Comparison of ENCODE assay signal across 8 cellular contexts in the genomic region with DNA sequence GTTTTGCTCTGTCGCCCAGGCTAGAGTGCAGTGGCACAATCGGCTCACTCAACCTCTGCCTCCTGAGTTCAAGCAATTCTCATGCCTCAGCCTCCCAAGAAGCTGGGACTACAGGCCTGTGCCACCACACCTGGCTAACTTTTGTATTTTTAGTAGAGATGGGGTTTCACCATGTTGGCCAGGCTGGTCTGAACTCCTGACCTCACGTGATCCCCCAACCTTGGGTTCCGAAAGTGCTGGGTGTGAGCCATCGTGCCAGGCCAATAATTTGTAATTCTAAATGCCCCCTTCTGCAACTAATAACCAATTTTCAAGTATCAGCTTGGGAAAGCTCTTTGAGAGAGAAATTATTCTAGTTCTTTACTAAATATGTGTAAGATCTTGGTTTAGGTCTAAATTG. TPM values are rescaled to one million over a fixed set of nuclear protein-coding genes. Genes with fewer than 3 reads are reported as not detected.
DNase-seq lines count a peak whose midpoint lies in the region; ATAC-seq lines count a peak whose summit lies in the region.
"Not testable (repeated sequence)": the region's sequence is repeated elsewhere in the genome, so short reads cannot be mapped to it uniquely, and the experiment has no call there.

No MANE protein-coding gene starts in this region.

- H3K9me3 Mint-ChIP-seq in IgD-negative memory B cell; T-helper 1 cell treated with Interleukin-12 subunit alpha and Interleukin-12 subunit beta and Interleukin-4 antibody, amounts not matched to agents 30 μg/mL and 1 μg/mL, for 36 hours; activated CD4-positive, alpha-beta memory T cell treated with anti-CD3 and anti-CD28 coated beads, Interleukin-2, amount 10 ng/mL, durations not matched to agents 7 days and 5 days; activated naive CD4-positive, alpha-beta T cell treated with anti-CD3 and anti-CD28 coated beads, Interleukin-2, amount 10 ng/mL, durations not matched to agents 7 days and 5 days; central memory CD8-positive, alpha-beta T cell; natural killer cell treated with Interleukin-12 subunit alpha and Interleukin-12 subunit beta and Interleukin-15 and Interleukin-18, amount 100 ng/mL, for 72 hours; stimulated activated naive CD8-positive, alpha-beta T cell treated with anti-CD3 and anti-CD28 coated beads, Interleukin-15, Interleukin-2, amounts not matched to agents 100 ng/mL and 50 ng/mL, for 24 hours: not testable (repeated sequence)

- H3K27me3 ChIP-seq in BLaER1 treated with 17β-estradiol and CSF1 and Interleukin-3, amounts not matched to agents 10 nM and 100 nM, result not testable (repeated sequence)

- H3K9me3 ChIP-seq in BLaER1 treated with 17β-estradiol and CSF1 and Interleukin-3, amounts not matched to agents 10 nM and 100 nM (replicated peaks in 1 of 11), result peaks cover 0 to 12% (median 10%) of the 10 kb centered on the region in 11 experiments; a peak in 16 of 22 replicates

- H3K27ac ChIP-seq in BLaER1 treated with 17β-estradiol and CSF1 and Interleukin-3, amounts not matched to agents 10 nM and 100 nM, result not testable (repeated sequence)

- POLR2A ChIA-PET in activated CD4-positive, alpha-beta memory T cell treated with anti-CD3 and anti-CD28 coated beads, Interleukin-2, amount 10 ng/mL, durations not matched to agents 7 days and 5 days (lab: Charles Lee), result interaction anchor here (0.7 to 1.0 kb wide), 2 partner anchors 169 to 452 kb away, joined by 3 to 5 read pairs; partner anchors contain the start of gene PISD

- peak overlapping the region in 3 of 4 donors; percentile 87 to 91 (median 90) for H3K4me3 Mint-ChIP-seq in IgD-negative memory B cell
- peak overlapping the region; percentile 59 for H3K4me3 Mint-ChIP-seq in T-helper 1 cell treated with Interleukin-12 subunit alpha and Interleukin-12 subunit beta and Interleukin-4 antibody, amounts not matched to agents 30 μg/mL and 1 μg/mL, for 36 hours
- H3K4me3 Mint-ChIP-seq in activated CD4-positive, alpha-beta memory T cell treated with anti-CD3 and anti-CD28 coated beads, Interleukin-2, amount 10 ng/mL, durations not matched to agents 7 days and 5 days, result peak overlapping the region; percentile 48
- not testable (repeated sequence) for H3K4me3 Mint-ChIP-seq in activated naive CD4-positive, alpha-beta T cell treated with anti-CD3 and anti-CD28 coated beads, Interleukin-2, amount 10 ng/mL, durations not matched to agents 7 days and 5 days; central memory CD8-positive, alpha-beta T cell; stimulated activated naive CD8-positive, alpha-beta T cell treated with anti-CD3 and anti-CD28 coated beads, Interleukin-15, Interleukin-2, amounts not matched to agents 100 ng/mL and 50 ng/mL, for 24 hours
- peak overlapping the region; percentile 21 for H3K4me3 Mint-ChIP-seq in natural killer cell treated with Interleukin-12 subunit alpha and Interleukin-12 subunit beta and Interleukin-15 and Interleukin-18, amount 100 ng/mL, for 72 hours

- H3K9ac ChIP-seq in BLaER1 treated with 17β-estradiol and CSF1 and Interleukin-3, amounts not matched to agents 10 nM and 100 nM, result not testable (repeated sequence)

- not testable (repeated sequence) for DNase-seq in activated CD4-positive, alpha-beta memory T cell treated with anti-CD3 and anti-CD28 coated beads, Interleukin-2, amount 10 ng/mL, durations not matched to agents 7 days and 5 days; activated naive CD4-positive, alpha-beta T cell treated with anti-CD3 and anti-CD28 coated beads, Interleukin-2, amount 10 ng/mL, durations not matched to agents 7 days and 5 days; central memory CD8-positive, alpha-beta T cell (ENCODE audit: low spot score in 2 of 2); natural killer cell treated with Interleukin-12 subunit alpha and Interleukin-12 subunit beta and Interleukin-15 and Interleukin-18, amount 100 ng/mL, for 72 hours (ENCODE audit: low spot score)

- H3K27me3 Mint-ChIP-seq in IgD-negative memory B cell; T-helper 1 cell treated with Interleukin-12 subunit alpha and Interleukin-12 subunit beta and Interleukin-4 antibody, amounts not matched to agents 30 μg/mL and 1 μg/mL, for 36 hours (ENCODE audit: low read depth); activated CD4-positive, alpha-beta memory T cell treated with anti-CD3 and anti-CD28 coated beads, Interleukin-2, amount 10 ng/mL, durations not matched to agents 7 days and 5 days; activated naive CD4-positive, alpha-beta T cell treated with anti-CD3 and anti-CD28 coated beads, Interleukin-2, amount 10 ng/mL, durations not matched to agents 7 days and 5 days; central memory CD8-positive, alpha-beta T cell; natural killer cell treated with Interleukin-12 subunit alpha and Interleukin-12 subunit beta and Interleukin-15 and Interleukin-18, amount 100 ng/mL, for 72 hours; stimulated activated naive CD8-positive, alpha-beta T cell treated with anti-CD3 and anti-CD28 coated beads, Interleukin-15, Interleukin-2, amounts not matched to agents 100 ng/mL and 50 ng/mL, for 24 hours: not testable (repeated sequence)

- peak overlapping the region in 6 of 11 experiments; percentile 55 to 93 (median 81); a peak in 8 of 22 replicates for H3K4me2 ChIP-seq in BLaER1 treated with 17β-estradiol and CSF1 and Interleukin-3, amounts not matched to agents 10 nM and 100 nM

- H3K4me1 Mint-ChIP-seq in IgD-negative memory B cell, result peaks cover 37 to 44% (median 41%) of the 10 kb centered on the region in 3 donors
- H3K4me1 Mint-ChIP-seq in T-helper 1 cell treated with Interleukin-12 subunit alpha and Interleukin-12 subunit beta and Interleukin-4 antibody, amounts not matched to agents 30 μg/mL and 1 μg/mL, for 36 hours (ENCODE audit: low read depth), result peaks cover 40% of the 10 kb centered on the region
- H3K4me1 Mint-ChIP-seq in activated CD4-positive, alpha-beta memory T cell treated with anti-CD3 and anti-CD28 coated beads, Interleukin-2, amount 10 ng/mL, durations not matched to agents 7 days and 5 days, result peaks cover 46% of the 10 kb centered on the region
- H3K4me1 Mint-ChIP-seq in activated naive CD4-positive, alpha-beta T cell treated with anti-CD3 and anti-CD28 coated beads, Interleukin-2, amount 10 ng/mL, durations not matched to agents 7 days and 5 days, result peaks cover 54% of the 10 kb centered on the region
- H3K4me1 Mint-ChIP-seq in central memory CD8-positive, alpha-beta T cell, result peaks cover 32% of the 10 kb centered on the region
- H3K4me1 Mint-ChIP-seq in natural killer cell treated with Interleukin-12 subunit alpha and Interleukin-12 subunit beta and Interleukin-15 and Interleukin-18, amount 100 ng/mL, for 72 hours (ENCODE audit: low read depth in 2 of 2), result peaks cover 27 to 28% of the 10 kb centered on the region in 2 donors
- H3K4me1 Mint-ChIP-seq in stimulated activated naive CD8-positive, alpha-beta T cell treated with anti-CD3 and anti-CD28 coated beads, Interleukin-15, Interleukin-2, amounts not matched to agents 100 ng/mL and 50 ng/mL, for 24 hours (ENCODE audit: low read depth), result peaks cover 69% of the 10 kb centered on the region

- peaks cover 43 to 61% (median 49%) of the 10 kb centered on the region in 10 experiments for H3K4me1 ChIP-seq in BLaER1 treated with 17β-estradiol and CSF1 and Interleukin-3, amounts not matched to agents 10 nM and 100 nM

- ATAC-seq in central memory CD8-positive, alpha-beta T cell (replicated peaks; ENCODE audit: extremely low read depth, poor library complexity, severe bottlenecking); natural killer cell treated with Interleukin-12 subunit alpha and Interleukin-12 subunit beta and Interleukin-15 and Interleukin-18, amount 100 ng/mL, for 72 hours: not testable (repeated sequence)

- not testable (repeated sequence) for H4K20me1 ChIP-seq in BLaER1 treated with 17β-estradiol and CSF1 and Interleukin-3, amounts not matched to agents 10 nM and 100 nM

- H3K27ac Mint-ChIP-seq in IgD-negative memory B cell, result peak overlapping the region; percentile 80 to 90 (median 88)
- peak overlapping the region; percentile 50 for H3K27ac Mint-ChIP-seq in T-helper 1 cell treated with Interleukin-12 subunit alpha and Interleukin-12 subunit beta and Interleukin-4 antibody, amounts not matched to agents 30 μg/mL and 1 μg/mL, for 36 hours
- peak overlapping the region; percentile 72 for H3K27ac Mint-ChIP-seq in activated CD4-positive, alpha-beta memory T cell treated with anti-CD3 and anti-CD28 coated beads, Interleukin-2, amount 10 ng/mL, durations not matched to agents 7 days and 5 days
- peak overlapping the region; percentile 86 for H3K27ac Mint-ChIP-seq in activated naive CD4-positive, alpha-beta T cell treated with anti-CD3 and anti-CD28 coated beads, Interleukin-2, amount 10 ng/mL, durations not matched to agents 7 days and 5 days
- H3K27ac Mint-ChIP-seq in central memory CD8-positive, alpha-beta T cell (ENCODE audit: low read depth), result peak overlapping the region; percentile 51
- H3K27ac Mint-ChIP-seq in natural killer cell treated with Interleukin-12 subunit alpha and Interleukin-12 subunit beta and Interleukin-15 and Interleukin-18, amount 100 ng/mL, for 72 hours, result not testable (repeated sequence)
- peak overlapping the region; percentile 79 for H3K27ac Mint-ChIP-seq in stimulated activated naive CD8-positive, alpha-beta T cell treated with anti-CD3 and anti-CD28 coated beads, Interleukin-15, Interleukin-2, amounts not matched to agents 100 ng/mL and 50 ng/mL, for 24 hours

- H3K4me3 ChIP-seq in BLaER1 treated with 17β-estradiol and CSF1 and Interleukin-3, amounts not matched to agents 10 nM and 100 nM, result not testable (repeated sequence)

- H3K36me3 Mint-ChIP-seq in IgD-negative memory B cell; T-helper 1 cell treated with Interleukin-12 subunit alpha and Interleukin-12 subunit beta and Interleukin-4 antibody, amounts not matched to agents 30 μg/mL and 1 μg/mL, for 36 hours (ENCODE audit: low read depth); natural killer cell treated with Interleukin-12 subunit alpha and Interleukin-12 subunit beta and Interleukin-15 and Interleukin-18, amount 100 ng/mL, for 72 hours: not testable (repeated sequence)
- H3K36me3 Mint-ChIP-seq in activated CD4-positive, alpha-beta memory T cell treated with anti-CD3 and anti-CD28 coated beads, Interleukin-2, amount 10 ng/mL, durations not matched to agents 7 days and 5 days (ENCODE audit: low read depth), result peaks cover 17% of the 10 kb centered on the region
- H3K36me3 Mint-ChIP-seq in activated naive CD4-positive, alpha-beta T cell treated with anti-CD3 and anti-CD28 coated beads, Interleukin-2, amount 10 ng/mL, durations not matched to agents 7 days and 5 days, result peaks cover 11% of the 10 kb centered on the region
- H3K36me3 Mint-ChIP-seq in central memory CD8-positive, alpha-beta T cell (ENCODE audit: insufficient read depth), result peaks cover 31% of the 10 kb centered on the region
- H3K36me3 Mint-ChIP-seq in stimulated activated naive CD8-positive, alpha-beta T cell treated with anti-CD3 and anti-CD28 coated beads, Interleukin-15, Interleukin-2, amounts not matched to agents 100 ng/mL and 50 ng/mL, for 24 hours (ENCODE audit: low read depth), result peaks cover 20% of the 10 kb centered on the region

- peaks cover 0 to 14% (median 0%) of the 10 kb centered on the region in 11 experiments; a peak in 5 of 22 replicates for H3K36me3 ChIP-seq in BLaER1 treated with 17β-estradiol and CSF1 and Interleukin-3, amounts not matched to agents 10 nM and 100 nM

- CTCF ChIA-PET in activated CD4-positive, alpha-beta memory T cell treated with anti-CD3 and anti-CD28 coated beads, Interleukin-2, amount 10 ng/mL, durations not matched to agents 7 days and 5 days (lab: Charles Lee), result interaction anchor here (0.9 kb wide), 1 partner anchor 137 kb away, joined by 3 read pairs; no protein-coding TSS in a partner anchor
- CTCF ChIA-PET in activated naive CD4-positive, alpha-beta T cell treated with anti-CD3 and anti-CD28 coated beads, Interleukin-2, amount 10 ng/mL, durations not matched to agents 7 days and 5 days (lab: Charles Lee), result interaction anchor here (0.7 kb wide), 1 partner anchor 91 kb away, joined by 4 read pairs; no protein-coding TSS in a partner anchor

RNA-seq across cellular contexts. Expression of gene SFI1, which starts 3.0 kb away (rescaled TPM):
- polyA plus RNA-seq in IgD-negative memory B cell, result 15.5 TPM
- total RNA-seq in activated CD4-positive, alpha-beta memory T cell treated with anti-CD3 and anti-CD28 coated beads, Interleukin-2, amount 10 ng/mL, durations not matched to agents 7 days and 5 days, result 100 to 1,000 TPM; 140 to 145 TPM
- total RNA-seq in natural killer cell treated with Interleukin-12 subunit alpha and Interleukin-12 subunit beta and Interleukin-15 and Interleukin-18, amount 100 ng/mL, for 72 hours, result 100 to 1,000 TPM; 213 to 332 TPM

RNA-seq across cellular contexts. Expression of gene EIF4ENIF1, which starts 3.7 kb away (rescaled TPM):
- 21.7 TPM for polyA plus RNA-seq in IgD-negative memory B cell
- 10 to 100 TPM; 35.6 to 37.8 TPM for total RNA-seq in activated CD4-positive, alpha-beta memory T cell treated with anti-CD3 and anti-CD28 coated beads, Interleukin-2, amount 10 ng/mL, durations not matched to agents 7 days and 5 days
- total RNA-seq in natural killer cell treated with Interleukin-12 subunit alpha and Interleukin-12 subunit beta and Interleukin-15 and Interleukin-18, amount 100 ng/mL, for 72 hours, result 100 to 1,000 TPM in 1 of 2 donors, 10 to 100 TPM in 1; 83.4 to 107 TPM
